ENCODE assay signal across 12 cellular contexts in genomic region chr2:159497857-159498256, GRCh38.
DNase-seq lines count a peak whose midpoint lies in the region; ATAC-seq and TF ChIP-seq lines count a peak whose summit lies in the region.
"Had no signal": no experiment of that assay in that cellular context is flagged by ENCODE, and none has a peak within 500 bp of the region (broad histone marks: within the 10 kb centered on the region; RNA-seq: fewer than 3 reads in every experiment).

No MANE protein-coding gene starts in this region.

- TF ChIP-seq POLR2A in ovary (IDR thresholded peaks at IDR 0.05), result no peak

- WGBS in ovary, 3 donors, result 86 to 92% (median 91%) methylated on average over 2 of the region's 2 CpGs

- TF ChIP-seq CTCF in colonic mucosa (IDR thresholded peaks at IDR 0.05) (no peak), neutrophil (IDR thresholded peaks at IDR 0.05) (no peak), ovary (IDR thresholded peaks at IDR 0.05) (no peak)

- H3K4me1 ChIP-seq in colonic mucosa (peaks cover 7% of the 10 kb centered on the region), neutrophil (ENCODE audit: control insufficient read depth in 1 of 2, insufficient read depth in 1 of 2, low read depth in 1 of 2, low read length in 1 of 2) (peaks cover 11 to 13% of the 10 kb centered on the region in 2 experiments), ovary (ENCODE audit: insufficient read depth) (no peaks in the 10 kb centered on the region)

- no peak for TF ChIP-seq EP300 in ovary (IDR thresholded peaks at IDR 0.05)

- DNase-seq in EH (ENCODE audit: low read depth) (peak; percentile 16), NCI-H748 treated with DMSO at 0.1 percent for 48 hours (lab: John Stamatoyannopoulos, UW) (peak; percentile 84), colonic mucosa (no peak), occipital lobe (lab: John Stamatoyannopoulos, UW) (no peak), DMS153 treated with DMSO at 0.1 percent for 48 hours (lab: John Stamatoyannopoulos, UW; ENCODE audit: unreplicated experiment) (no peak), ovary (no peak)
- DNase-seq: anterior cingulate cortex, DMS 273 treated with DMSO at 0.1 percent for 48 hours, left ventricle myocardium superior, SHP77 had no signal

- no peak overlapping the region for H3K9ac ChIP-seq in colonic mucosa (ENCODE audit: low read depth in 2 of 2, low read length in 2 of 2)

- H3K4me3 ChIP-seq in colonic mucosa, result no peak overlapping the region
- no peak overlapping the region for H3K4me3 ChIP-seq in neutrophil (ENCODE audit: low read depth in 1 of 2, low read length in 1 of 2)
- H3K4me3 ChIP-seq in ovary, result no peak overlapping the region

- intact Hi-C loops in colonic mucosa (cut with DNase I) (no loop called here), ovary (cut with DNase I) (no loop called here)

- H3K36me3 ChIP-seq in colonic mucosa (no peaks in the 10 kb centered on the region), neutrophil (no peaks in the 10 kb centered on the region), ovary (no peaks in the 10 kb centered on the region)

- H3K27me3 ChIP-seq in colonic mucosa (no peaks in the 10 kb centered on the region), neutrophil (no peaks in the 10 kb centered on the region), ovary (no peaks in the 10 kb centered on the region)

- H3K9me3 ChIP-seq in colonic mucosa, result no peaks in the 10 kb centered on the region
- H3K9me3 ChIP-seq in neutrophil, result no peaks in the 10 kb centered on the region
- no peaks in the 10 kb centered on the region for H3K9me3 ChIP-seq in ovary

- H3K27ac ChIP-seq in colonic mucosa, result peak overlapping the region; percentile 51
- H3K27ac ChIP-seq in neutrophil, result peak overlapping the region; percentile 63
- H3K27ac ChIP-seq in ovary, result no peak overlapping the region

- ATAC-seq in GM21576 (IDR thresholded peaks at IDR 0.05; ENCODE audit: unreplicated experiment), result no peak

Comparison
In these comparisons a context has a peak if more than half of its experiments do, and no peak if none do; other contexts are left out.
1. DNase-seq: peak in EH (single experiment) and NCI-H748 treated with DMSO at 0.1 percent for 48 hours (single experiment); none in colonic mucosa (single experiment), occipital lobe (single experiment), DMS153 treated with DMSO at 0.1 percent for 48 hours (single experiment) and ovary (0 of 5).
2. H3K27ac ChIP-seq: peak in colonic mucosa (single experiment) and neutrophil (single experiment); none in ovary (0 of 2).